11 cellular contexts compared by ENCODE assay signal in the genomic region with DNA sequence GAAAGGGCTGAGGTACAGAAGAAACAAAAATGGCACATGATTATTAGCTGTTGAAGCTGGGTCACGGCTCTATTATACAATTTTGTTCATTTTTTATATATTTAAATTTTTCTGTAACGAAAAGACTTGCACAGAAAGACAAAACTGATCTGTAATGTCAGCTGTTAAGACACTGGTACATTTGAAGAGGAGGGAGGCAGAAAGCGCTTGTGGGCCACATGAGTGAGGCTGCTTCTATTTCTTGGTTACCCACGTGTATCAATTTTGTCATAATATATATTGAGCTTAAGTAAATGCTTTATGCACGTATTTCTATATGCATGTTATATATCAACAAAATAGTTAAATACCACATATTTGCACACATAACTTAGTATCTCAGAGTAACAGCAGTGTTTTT.
"Had no signal": no experiment of that assay in that cellular context is flagged by ENCODE, and none has a peak within 500 bp of the region (broad histone marks: within the 10 kb centered on the region; RNA-seq: fewer than 3 reads in every experiment).

No MANE protein-coding gene starts in this region.

- DNase-seq: GM23248, GOT3, H7, H9, HCEC 1CT, HFFc6 had no signal

- H3K27ac Mint-ChIP-seq: GM23338, H9, HFFc6 had no signal

- FAIRE-seq: H1, H54 had no signal

- H3K9me3 ChIP-seq: HAP-1 had no signal

- H3K4me3 ChIP-seq: GM23248, GM23338, HAP-1 had no signal

- H3K27ac ChIP-seq: GM23248 had no signal

- ATAC-seq: GM23338, HCT116 had no signal

- H3K4me3 Mint-ChIP-seq: GM23338, H9, HFFc6 had no signal

- H3K9ac ChIP-seq: GM23248 had no signal

- H3K4me1 Mint-ChIP-seq: GM23338, H9 had no signal
